Comparison of ENCODE assay signal across 17 cellular contexts in genomic region chr14:54146601-54147000, GRCh38.
DNase-seq lines count a peak whose midpoint lies in the region; ATAC-seq, FAIRE-seq and TF ChIP-seq lines count a peak whose summit lies in the region.
"Had no signal": no experiment of that assay in that cellular context is flagged by ENCODE, and none has a peak within 500 bp of the region (broad histone marks: within the 10 kb centered on the region; RNA-seq: fewer than 3 reads in every experiment).

No MANE protein-coding gene starts in this region.

- peak; percentile 76 for FAIRE-seq in keratinocyte (lab: Jason Lieb, UNC)
- FAIRE-seq: HTR-8/SVneo had no signal

- WGBS in mammary epithelial cell (ENCODE audit: low coverage, missing lambda C conversion rate), result 96% methylated on average over 2 of the region's 2 CpGs

- H4K20me1 ChIP-seq in BLaER1, result no peaks in the 10 kb centered on the region
- no peaks in the 10 kb centered on the region for H4K20me1 ChIP-seq in mammary epithelial cell (ENCODE audit: insufficient read depth, low read length)
- no peaks in the 10 kb centered on the region for H4K20me1 ChIP-seq in keratinocyte (ENCODE audit: control insufficient read depth, extremely low read depth, insufficient read depth, low read length)

- no peaks in the 10 kb centered on the region for H3K36me3 ChIP-seq in BLaER1
- no peaks in the 10 kb centered on the region for H3K36me3 ChIP-seq in mammary epithelial cell (ENCODE audit: insufficient read depth, low read length)
- no peaks in the 10 kb centered on the region for H3K36me3 ChIP-seq in keratinocyte (ENCODE audit: control insufficient read depth in 2 of 2, extremely low read depth in 1 of 2, insufficient read depth in 2 of 2, low read length in 2 of 2)

- no peaks in the 10 kb centered on the region for H3K79me2 ChIP-seq in mammary epithelial cell (ENCODE audit: insufficient read depth, low read length)
- no peaks in the 10 kb centered on the region for H3K79me2 ChIP-seq in keratinocyte (ENCODE audit: control insufficient read depth, insufficient read depth, low read length)

- CTCF ChIA-PET in mammary epithelial cell (lab: Charles Lee; ENCODE audit: low non-redundant PET), result no interaction called here

- H3K4me3 Mint-ChIP-seq in activated T-cell treated with anti-CD3 and anti-CD28 coated beads, Interleukin-2, amount 50 U/mL, for 4 hours, result no peak overlapping the region
- H3K4me3 Mint-ChIP-seq: CD8-positive, alpha-beta T cell had no signal

- H3K27me3 Mint-ChIP-seq in activated T-cell treated with anti-CD3 and anti-CD28 coated beads, Interleukin-2, amount 50 U/mL, for 4 hours (ENCODE audit: low read depth), result peaks cover 5% of the 10 kb centered on the region

- no peaks in the 10 kb centered on the region for H3K4me1 Mint-ChIP-seq in activated T-cell treated with anti-CD3 and anti-CD28 coated beads, Interleukin-2, amount 50 U/mL, for 4 hours (ENCODE audit: low read depth)

- H2AFZ ChIP-seq in mammary epithelial cell (ENCODE audit: low read depth, low read length) (peak overlapping the region; percentile 22), keratinocyte (ENCODE audit: control insufficient read depth, low read length) (peak overlapping the region; percentile 88)

- H3K9me3 Mint-ChIP-seq in activated T-cell treated with anti-CD3 and anti-CD28 coated beads, Interleukin-2, amount 50 U/mL, for 4 hours, result peaks cover 25% of the 10 kb centered on the region

- H3K9me3 ChIP-seq in BLaER1 (peaks cover 27% of the 10 kb centered on the region), mammary epithelial cell (replicated peaks; ENCODE audit: insufficient read depth, low read length) (no peaks in the 10 kb centered on the region), keratinocyte (ENCODE audit: control insufficient read depth, low read depth, low read length) (no peaks in the 10 kb centered on the region)

- in situ Hi-C loops in mammary epithelial cell (cut with MboI; ENCODE audit: low sequenced_read_pairs in 2 of 2), result no loop called here

- H3K27ac ChIP-seq in BLaER1 (0 out of 2 replicates have a peak overlapping the region, but pooled peaks have one; percentile 28), mammary epithelial cell (ENCODE audit: insufficient read depth, low read depth, low read length) (no peak overlapping the region), keratinocyte (ENCODE audit: control insufficient read depth, insufficient read depth, low read length) (peak overlapping the region; percentile 25)

- dilution Hi-C loops in mammary epithelial cell (cut with HindIII; ENCODE audit: low sequenced_read_pairs), result no loop called here
- dilution Hi-C loops in keratinocyte (cut with MboI; ENCODE audit: extremely low pct_ligation_motif_present, low sequenced_read_pairs), result no loop called here

- H3K9ac ChIP-seq in BLaER1, result no peak overlapping the region
- H3K9ac ChIP-seq in mammary epithelial cell (ENCODE audit: insufficient read depth, low read length), result no peak overlapping the region
- H3K9ac ChIP-seq in keratinocyte (ENCODE audit: control insufficient read depth, extremely low read depth, insufficient read depth, low read length), result no peak overlapping the region

- H3K4me1 ChIP-seq in BLaER1 (peaks cover 24% of the 10 kb centered on the region), mammary epithelial cell (ENCODE audit: insufficient read depth, low read length) (peaks cover 14% of the 10 kb centered on the region), keratinocyte (ENCODE audit: control insufficient read depth, extremely low read depth, insufficient read depth, low read length) (peaks cover 20% of the 10 kb centered on the region)

- H3K27me3 ChIP-seq in BLaER1 (no peaks in the 10 kb centered on the region), mammary epithelial cell (ENCODE audit: insufficient read depth, low read length) (no peaks in the 10 kb centered on the region), keratinocyte (ENCODE audit: control insufficient read depth, extremely low read depth, insufficient read depth, low read length) (no peaks in the 10 kb centered on the region)

- ATAC-seq in activated T-cell treated with anti-CD3 and anti-CD28 coated beads, Interleukin-2, amount 50 U/mL, for 4 hours, result no peak
- ATAC-seq: CD8-positive, alpha-beta T cell; HCT116 had no signal

- BruUV-seq in mammary epithelial cell (replicated peaks; lab: Mats Ljungman, UMichigan), result no TSS peak

- intact Hi-C loops in mammary epithelial cell (cut with micrococcal nuclease), result no loop called here

- no peak overlapping the region for H3K4me3 ChIP-seq in BLaER1
- no peak overlapping the region for H3K4me3 ChIP-seq in mammary epithelial cell (replicated peaks in 1 of 3; ENCODE audit: insufficient read depth in 1 of 3, low read depth in 2 of 3, low read length in 3 of 3)
- H3K4me3 ChIP-seq in keratinocyte (ENCODE audit: control insufficient read depth in 2 of 3, extremely low read depth in 1 of 3, insufficient read depth in 2 of 3, low read depth in 1 of 3, low read length in 3 of 3), result no peak overlapping the region

- TF ChIP-seq CTCF in mammary epithelial cell (conservative IDR thresholded peaks at IDR 0.05 in 1 of 2, IDR thresholded peaks at IDR 0.05 in 1 of 2; ENCODE audit: extremely low read depth in 1 of 2, insufficient read depth in 1 of 2, low read depth in 1 of 2, low read length in 2 of 2) (no peak), keratinocyte (optimal IDR thresholded peaks at IDR 0.05 in 1 of 3, IDR thresholded peaks at IDR 0.05 in 1 of 3, conservative IDR thresholded peaks at IDR 0.05 in 1 of 3; ENCODE audit: extremely low read depth in 1 of 3, insufficient read depth in 2 of 3, low read length in 3 of 3) (no peak), GM20000 (IDR thresholded peaks at IDR 0.05; ENCODE audit: extremely low read depth, missing control alignments) (no peak)

- H3K9me1 ChIP-seq in keratinocyte (ENCODE audit: control insufficient read depth, extremely low read depth, insufficient read depth, low read length), result no peaks in the 10 kb centered on the region

- DNase-seq in M059J (ENCODE audit: low read depth), result peak; percentile 22
- no peak for DNase-seq in mammary epithelial cell
- no peak for DNase-seq in keratinocyte (ENCODE audit: low read depth, low spot score)
- no peak for DNase-seq in hypothalamus (lab: John Stamatoyannopoulos, UW)
- no peak for DNase-seq in activated T-cell treated with anti-CD3 and anti-CD28 coated beads, Interleukin-2, amount 50 U/mL, for 4 hours
- no peak for DNase-seq in GM20000 (ENCODE audit: low spot score)
- DNase-seq: ACHN; AML-193; Calu3; CD8-positive, alpha-beta T cell; DMS79 treated with DMSO at 0.1 percent for 48 hours; GF-D8; GOT3; H7 had no signal

- H3K4me2 ChIP-seq in BLaER1 (peak overlapping the region; percentile 53), mammary epithelial cell (ENCODE audit: insufficient read depth, low read depth, low read length) (no peak overlapping the region), keratinocyte (ENCODE audit: control insufficient read depth, extremely low read depth, insufficient read depth, low read depth, low read length) (peak overlapping the region; percentile 32)

- no peaks in the 10 kb centered on the region for H3K36me3 Mint-ChIP-seq in activated T-cell treated with anti-CD3 and anti-CD28 coated beads, Interleukin-2, amount 50 U/mL, for 4 hours (ENCODE audit: insufficient read depth)
- H3K36me3 Mint-ChIP-seq: CD8-positive, alpha-beta T cell had no signal
